Comparison of ENCODE assay signal across 8 cellular contexts in the genomic region with DNA sequence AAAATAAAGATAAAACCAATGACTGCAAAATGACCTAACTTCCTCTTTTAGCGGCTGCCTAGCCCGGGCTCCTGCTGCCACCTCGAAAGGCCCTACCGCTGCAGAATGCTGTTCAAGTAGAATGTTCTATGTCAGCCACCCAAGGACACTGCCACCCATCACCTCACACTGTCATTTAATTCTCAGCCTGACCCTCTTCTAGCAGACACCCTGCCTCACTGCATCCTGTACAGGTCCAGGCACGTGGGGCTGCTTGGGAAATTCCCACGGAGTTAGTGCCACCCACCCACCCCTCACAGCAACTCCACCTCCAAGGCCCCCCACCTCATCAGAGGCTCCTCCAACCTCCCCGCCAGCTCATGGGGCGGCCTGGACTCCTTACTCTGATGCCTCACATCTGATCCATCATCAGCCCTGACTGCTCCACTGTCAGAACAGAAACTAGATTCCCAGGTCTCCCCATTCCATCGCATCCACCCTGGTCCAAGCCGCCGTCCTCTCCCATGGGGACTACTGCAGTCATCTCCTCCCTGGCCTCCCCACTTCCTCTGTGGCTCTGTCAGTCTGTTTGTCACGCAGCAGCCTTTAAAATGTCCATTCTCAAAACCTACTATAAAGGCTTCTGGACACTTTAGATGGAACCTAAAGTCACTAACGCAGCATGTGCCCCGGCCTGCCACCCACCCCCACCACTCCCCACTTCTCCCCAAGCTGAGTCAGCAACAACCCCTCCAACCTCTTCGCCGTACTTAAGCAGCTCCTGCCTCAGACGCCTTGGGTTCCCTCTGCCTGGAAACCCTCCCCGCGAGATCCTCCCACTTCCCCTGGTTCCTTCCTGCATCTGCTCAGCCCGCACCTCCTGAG. TPM values are rescaled to one million over a fixed set of nuclear protein-coding genes. Genes with fewer than 3 reads are reported as not detected.
DNase-seq lines count a peak whose midpoint lies in the region; ATAC-seq and TF ChIP-seq lines count a peak whose summit lies in the region.

No MANE protein-coding gene starts in this region.

- H3K9me3 ChIP-seq in gastroesophageal sphincter (no peaks in the 10 kb centered on the region), MM.1S (replicated peaks; ENCODE audit: insufficient read depth, low read length) (no peaks in the 10 kb centered on the region)

- peak overlapping the region in 3 of 4 donors; percentile 12 to 41 (median 17) for H3K27ac ChIP-seq in gastroesophageal sphincter
- no peak overlapping the region for H3K27ac ChIP-seq in brain microvascular endothelial cell
- no peak overlapping the region for H3K27ac ChIP-seq in MM.1S (ENCODE audit: low read length)

- no peaks in the 10 kb centered on the region for H3K27me3 ChIP-seq in gastroesophageal sphincter
- H3K27me3 ChIP-seq in brain microvascular endothelial cell (replicated peaks) = no peaks in the 10 kb centered on the region
- no peaks in the 10 kb centered on the region for H3K27me3 ChIP-seq in MM.1S (replicated peaks; ENCODE audit: insufficient read depth, low read length)

- TF ChIP-seq POLR2A in gastroesophageal sphincter (IDR thresholded peaks at IDR 0.05) = no peak

- H3K79me2 ChIP-seq in MM.1S (ENCODE audit: low read length) = peaks cover 72% of the 10 kb centered on the region

- H3K4me2 ChIP-seq in MM.1S (ENCODE audit: low read depth, low read length) = no peak overlapping the region

- H3K36me3 ChIP-seq in gastroesophageal sphincter (peaks cover 0 to 21% of the 10 kb centered on the region in 2 donors), brain microvascular endothelial cell (replicated peaks) (no peaks in the 10 kb centered on the region), MM.1S (replicated peaks; ENCODE audit: insufficient read depth, low read length) (no peaks in the 10 kb centered on the region)

- H3K4me3 ChIP-seq in gastroesophageal sphincter (peak overlapping the region in 1 of 2 donors; percentile 22), brain microvascular endothelial cell (ENCODE audit: low read depth, low read length) (no peak overlapping the region), MM.1S (ENCODE audit: low read length) (no peak overlapping the region)

- WGBS in gastroesophageal sphincter (ENCODE audit: low coverage in 1 of 2), 2 donors = 67 to 79% methylated on average over 13 to 16 of the region's 20 CpGs

- H3F3A ChIP-seq in MM.1S (ENCODE audit: insufficient read depth, low read length) = no peaks in the 10 kb centered on the region

- no peak for TF ChIP-seq CTCF in gastroesophageal sphincter (IDR thresholded peaks at IDR 0.05)
- no peak for TF ChIP-seq CTCF in brain microvascular endothelial cell (IDR thresholded peaks at IDR 0.05; ENCODE audit: low read depth, low read length, missing control alignments)
- TF ChIP-seq CTCF in MM.1S (IDR thresholded peaks at IDR 0.05; ENCODE audit: low read length) = no peak

- DNase-seq in NCI-H1105 treated with DMSO at 0.1 percent for 48 hours (lab: John Stamatoyannopoulos, UW) (peak; percentile 78), NCI-H1105 (lab: John Stamatoyannopoulos, UW) (no peak), brain microvascular endothelial cell (no peak), MM.1S (no peak)
- DNase-seq in activated CD4-positive, alpha-beta T cell treated with anti-CD3 and anti-CD28 coated beads for 4 hours = peak; percentile 55 to 72
- peak; percentile 15 for DNase-seq in stimulated activated CD8-positive, alpha-beta memory T cell treated with anti-CD3 and anti-CD28 coated beads, Interleukin-12 subunit alpha, Interleukin-12 subunit beta, amount 100 ng/mL, for 1 hour (ENCODE audit: low read depth)

- H3K9ac ChIP-seq in MM.1S (ENCODE audit: low read length) = no peak overlapping the region

- H4K20me1 ChIP-seq in MM.1S (ENCODE audit: insufficient read depth, low read length) = no peaks in the 10 kb centered on the region

- H3K4me1 ChIP-seq in gastroesophageal sphincter (peaks cover 0 to 22% (median 0%) of the 10 kb centered on the region in 3 donors), MM.1S (ENCODE audit: low read length) (no peaks in the 10 kb centered on the region)

- no peaks in the 10 kb centered on the region for H3K9me2 ChIP-seq in MM.1S (replicated peaks; ENCODE audit: insufficient read depth, low read length)

- ATAC-seq in gastroesophageal sphincter (peak; percentile 37), HG03139 (IDR thresholded peaks at IDR 0.05; ENCODE audit: unreplicated experiment) (no peak)

- no peak overlapping the region for H2AFZ ChIP-seq in MM.1S (ENCODE audit: low read length)

- TF ChIP-seq EP300 in gastroesophageal sphincter (IDR thresholded peaks at IDR 0.05) = no peak

- in situ Hi-C loops in brain microvascular endothelial cell (cut with HindIII; ENCODE audit: low pct_ligation_motif_present, low sequenced_read_pairs) = no loop called here

RNA-seq across cellular contexts. Expression of a gene that starts 17.0 kb away (rescaled TPM):
- 10 to 100 TPM in 2 of 4 donors, 1 to 10 TPM in 2; 4.4 to 20.2 (median 9.0) TPM for total RNA-seq in gastroesophageal sphincter

Comparison
In these comparisons a context has a peak if more than half of its experiments do, and no peak if none do; other contexts are left out.
1. DNase-seq: peak in NCI-H1105 treated with DMSO at 0.1 percent for 48 hours (single experiment), activated CD4-positive, alpha-beta T cell treated with anti-CD3 and anti-CD28 coated beads for 4 hours (2 of 2) and stimulated activated CD8-positive, alpha-beta memory T cell treated with anti-CD3 and anti-CD28 coated beads, Interleukin-12 subunit alpha, Interleukin-12 subunit beta, amount 100 ng/mL, for 1 hour (single experiment); none in NCI-H1105 (single experiment), brain microvascular endothelial cell (single experiment) and MM.1S (single experiment).
2. H3K27ac ChIP-seq: peak in gastroesophageal sphincter (3 of 4); none in brain microvascular endothelial cell (single experiment) and MM.1S (single experiment).